Comparison of ENCODE assay signal across 1 cellular context in the genomic region with DNA sequence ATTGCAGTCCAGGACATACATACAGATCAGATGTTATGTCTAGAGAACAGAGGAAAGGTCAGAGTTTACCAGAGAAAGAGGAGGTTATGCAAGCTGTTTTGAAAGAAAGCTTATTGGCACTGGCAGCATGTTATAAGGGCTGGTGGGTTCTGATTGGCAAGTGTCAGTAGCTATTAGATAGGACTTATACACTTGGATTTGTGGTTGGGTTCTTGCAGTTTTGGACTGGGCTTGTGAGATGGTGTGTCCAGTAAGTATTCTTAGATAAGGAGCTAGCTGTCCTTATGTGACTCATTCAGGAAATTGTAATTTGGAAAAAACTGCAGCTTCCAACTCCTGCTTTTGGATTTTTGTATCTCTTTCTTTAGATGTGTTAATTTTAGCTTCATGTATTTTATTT.
A peak's percentile ranks its signal among the peaks of the same experiment; 100 is the strongest.
TF ChIP-seq lines count a peak whose summit lies in the region.

No MANE protein-coding gene starts in this region.

TF ChIP-seq in K562, 482 proteins besides CTCF, POLR2A, EP300 and RAD21 (continued from another document and continues in another):
- TF ChIP-seq, protein P1, sequence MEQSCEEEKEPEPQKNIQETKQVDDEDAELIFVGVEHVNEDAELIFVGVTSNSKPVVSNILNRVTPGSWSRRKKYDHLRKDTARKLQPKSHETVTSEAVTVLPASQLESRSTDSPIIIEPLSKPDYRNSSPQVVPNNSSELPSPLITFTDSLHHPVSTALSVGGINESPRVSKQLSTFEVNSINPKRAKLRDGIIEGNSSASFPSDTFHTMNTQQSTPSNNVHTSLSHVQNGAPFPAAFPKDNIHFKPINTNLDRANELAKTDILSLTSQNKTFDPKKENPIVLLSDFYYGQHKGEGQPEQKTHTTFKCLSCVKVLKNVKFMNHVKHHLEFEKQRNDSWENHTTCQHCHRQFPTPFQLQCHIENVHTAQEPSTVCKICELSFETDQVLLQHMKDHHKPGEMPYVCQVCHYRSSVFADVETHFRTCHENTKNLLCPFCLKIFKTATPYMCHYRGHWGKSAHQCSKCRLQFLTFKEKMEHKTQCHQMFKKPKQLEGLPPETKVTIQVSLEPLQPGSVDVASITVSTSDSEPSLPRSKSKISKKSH (CRISPR knock-in tag; IDR thresholded peaks at IDR 0.05): no peak
- no peak for TF ChIP-seq RBM22 (IDR thresholded peaks at IDR 0.05; ENCODE audit: low read depth, low read length, poor library complexity, severe bottlenecking)
- TF ChIP-seq SRSF3 (IDR thresholded peaks at IDR 0.05; ENCODE audit: insufficient read depth, low read length): no peak
- TF ChIP-seq KDM1A (IDR thresholded peaks at IDR 0.05): peak; percentile 84
- no peak for TF ChIP-seq NFATC3 (IDR thresholded peaks at IDR 0.05)
- TF ChIP-seq MYC (IDR thresholded peaks at IDR 0.05; ENCODE audit: low read depth, low read length): no peak
- no peak for TF ChIP-seq MYC (CRISPR knock-in tag; IDR thresholded peaks at IDR 0.05; ENCODE audit: borderline replicate concordance, low read depth)
- TF ChIP-seq ATF1 (CRISPR knock-in tag; IDR thresholded peaks at IDR 0.05): no peak
- no peak for TF ChIP-seq ATF1 (tag; IDR thresholded peaks at IDR 0.05)
- TF ChIP-seq BMI1 (IDR thresholded peaks at IDR 0.05; ENCODE audit: low read length): no peak
- no peak for TF ChIP-seq SAFB2 (IDR thresholded peaks at IDR 0.05; ENCODE audit: borderline replicate concordance, low read depth, low read length, severe bottlenecking)
- TF ChIP-seq, protein P2, sequence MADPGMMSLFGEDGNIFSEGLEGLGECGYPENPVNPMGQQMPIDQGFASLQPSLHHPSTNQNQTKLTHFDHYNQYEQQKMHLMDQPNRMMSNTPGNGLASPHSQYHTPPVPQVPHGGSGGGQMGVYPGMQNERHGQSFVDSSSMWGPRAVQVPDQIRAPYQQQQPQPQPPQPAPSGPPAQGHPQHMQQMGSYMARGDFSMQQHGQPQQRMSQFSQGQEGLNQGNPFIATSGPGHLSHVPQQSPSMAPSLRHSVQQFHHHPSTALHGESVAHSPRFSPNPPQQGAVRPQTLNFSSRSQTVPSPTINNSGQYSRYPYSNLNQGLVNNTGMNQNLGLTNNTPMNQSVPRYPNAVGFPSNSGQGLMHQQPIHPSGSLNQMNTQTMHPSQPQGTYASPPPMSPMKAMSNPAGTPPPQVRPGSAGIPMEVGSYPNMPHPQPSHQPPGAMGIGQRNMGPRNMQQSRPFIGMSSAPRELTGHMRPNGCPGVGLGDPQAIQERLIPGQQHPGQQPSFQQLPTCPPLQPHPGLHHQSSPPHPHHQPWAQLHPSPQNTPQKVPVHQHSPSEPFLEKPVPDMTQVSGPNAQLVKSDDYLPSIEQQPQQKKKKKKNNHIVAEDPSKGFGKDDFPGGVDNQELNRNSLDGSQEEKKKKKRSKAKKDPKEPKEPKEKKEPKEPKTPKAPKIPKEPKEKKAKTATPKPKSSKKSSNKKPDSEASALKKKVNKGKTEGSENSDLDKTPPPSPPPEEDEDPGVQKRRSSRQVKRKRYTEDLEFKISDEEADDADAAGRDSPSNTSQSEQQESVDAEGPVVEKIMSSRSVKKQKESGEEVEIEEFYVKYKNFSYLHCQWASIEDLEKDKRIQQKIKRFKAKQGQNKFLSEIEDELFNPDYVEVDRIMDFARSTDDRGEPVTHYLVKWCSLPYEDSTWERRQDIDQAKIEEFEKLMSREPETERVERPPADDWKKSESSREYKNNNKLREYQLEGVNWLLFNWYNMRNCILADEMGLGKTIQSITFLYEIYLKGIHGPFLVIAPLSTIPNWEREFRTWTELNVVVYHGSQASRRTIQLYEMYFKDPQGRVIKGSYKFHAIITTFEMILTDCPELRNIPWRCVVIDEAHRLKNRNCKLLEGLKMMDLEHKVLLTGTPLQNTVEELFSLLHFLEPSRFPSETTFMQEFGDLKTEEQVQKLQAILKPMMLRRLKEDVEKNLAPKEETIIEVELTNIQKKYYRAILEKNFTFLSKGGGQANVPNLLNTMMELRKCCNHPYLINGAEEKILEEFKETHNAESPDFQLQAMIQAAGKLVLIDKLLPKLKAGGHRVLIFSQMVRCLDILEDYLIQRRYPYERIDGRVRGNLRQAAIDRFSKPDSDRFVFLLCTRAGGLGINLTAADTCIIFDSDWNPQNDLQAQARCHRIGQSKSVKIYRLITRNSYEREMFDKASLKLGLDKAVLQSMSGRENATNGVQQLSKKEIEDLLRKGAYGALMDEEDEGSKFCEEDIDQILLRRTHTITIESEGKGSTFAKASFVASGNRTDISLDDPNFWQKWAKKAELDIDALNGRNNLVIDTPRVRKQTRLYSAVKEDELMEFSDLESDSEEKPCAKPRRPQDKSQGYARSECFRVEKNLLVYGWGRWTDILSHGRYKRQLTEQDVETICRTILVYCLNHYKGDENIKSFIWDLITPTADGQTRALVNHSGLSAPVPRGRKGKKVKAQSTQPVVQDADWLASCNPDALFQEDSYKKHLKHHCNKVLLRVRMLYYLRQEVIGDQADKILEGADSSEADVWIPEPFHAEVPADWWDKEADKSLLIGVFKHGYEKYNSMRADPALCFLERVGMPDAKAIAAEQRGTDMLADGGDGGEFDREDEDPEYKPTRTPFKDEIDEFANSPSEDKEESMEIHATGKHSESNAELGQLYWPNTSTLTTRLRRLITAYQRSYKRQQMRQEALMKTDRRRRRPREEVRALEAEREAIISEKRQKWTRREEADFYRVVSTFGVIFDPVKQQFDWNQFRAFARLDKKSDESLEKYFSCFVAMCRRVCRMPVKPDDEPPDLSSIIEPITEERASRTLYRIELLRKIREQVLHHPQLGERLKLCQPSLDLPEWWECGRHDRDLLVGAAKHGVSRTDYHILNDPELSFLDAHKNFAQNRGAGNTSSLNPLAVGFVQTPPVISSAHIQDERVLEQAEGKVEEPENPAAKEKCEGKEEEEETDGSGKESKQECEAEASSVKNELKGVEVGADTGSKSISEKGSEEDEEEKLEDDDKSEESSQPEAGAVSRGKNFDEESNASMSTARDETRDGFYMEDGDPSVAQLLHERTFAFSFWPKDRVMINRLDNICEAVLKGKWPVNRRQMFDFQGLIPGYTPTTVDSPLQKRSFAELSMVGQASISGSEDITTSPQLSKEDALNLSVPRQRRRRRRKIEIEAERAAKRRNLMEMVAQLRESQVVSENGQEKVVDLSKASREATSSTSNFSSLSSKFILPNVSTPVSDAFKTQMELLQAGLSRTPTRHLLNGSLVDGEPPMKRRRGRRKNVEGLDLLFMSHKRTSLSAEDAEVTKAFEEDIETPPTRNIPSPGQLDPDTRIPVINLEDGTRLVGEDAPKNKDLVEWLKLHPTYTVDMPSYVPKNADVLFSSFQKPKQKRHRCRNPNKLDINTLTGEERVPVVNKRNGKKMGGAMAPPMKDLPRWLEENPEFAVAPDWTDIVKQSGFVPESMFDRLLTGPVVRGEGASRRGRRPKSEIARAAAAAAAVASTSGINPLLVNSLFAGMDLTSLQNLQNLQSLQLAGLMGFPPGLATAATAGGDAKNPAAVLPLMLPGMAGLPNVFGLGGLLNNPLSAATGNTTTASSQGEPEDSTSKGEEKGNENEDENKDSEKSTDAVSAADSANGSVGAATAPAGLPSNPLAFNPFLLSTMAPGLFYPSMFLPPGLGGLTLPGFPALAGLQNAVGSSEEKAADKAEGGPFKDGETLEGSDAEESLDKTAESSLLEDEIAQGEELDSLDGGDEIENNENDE (IDR thresholded peaks at IDR 0.05; ENCODE audit: low read depth, low read length): no peak
- TF ChIP-seq NUFIP1 (IDR thresholded peaks at IDR 0.05; ENCODE audit: partially characterized antibody): no peak
- TF ChIP-seq NR3C1 (CRISPR knock-in tag; IDR thresholded peaks at IDR 0.05): no peak
- no peak for TF ChIP-seq ZFP36 (IDR thresholded peaks at IDR 0.05; ENCODE audit: low read depth, low read length, partially characterized antibody)
- TF ChIP-seq TFAM (CRISPR knock-in tag; conservative IDR thresholded peaks at IDR 0.05): no peak
- TF ChIP-seq, protein P3, sequence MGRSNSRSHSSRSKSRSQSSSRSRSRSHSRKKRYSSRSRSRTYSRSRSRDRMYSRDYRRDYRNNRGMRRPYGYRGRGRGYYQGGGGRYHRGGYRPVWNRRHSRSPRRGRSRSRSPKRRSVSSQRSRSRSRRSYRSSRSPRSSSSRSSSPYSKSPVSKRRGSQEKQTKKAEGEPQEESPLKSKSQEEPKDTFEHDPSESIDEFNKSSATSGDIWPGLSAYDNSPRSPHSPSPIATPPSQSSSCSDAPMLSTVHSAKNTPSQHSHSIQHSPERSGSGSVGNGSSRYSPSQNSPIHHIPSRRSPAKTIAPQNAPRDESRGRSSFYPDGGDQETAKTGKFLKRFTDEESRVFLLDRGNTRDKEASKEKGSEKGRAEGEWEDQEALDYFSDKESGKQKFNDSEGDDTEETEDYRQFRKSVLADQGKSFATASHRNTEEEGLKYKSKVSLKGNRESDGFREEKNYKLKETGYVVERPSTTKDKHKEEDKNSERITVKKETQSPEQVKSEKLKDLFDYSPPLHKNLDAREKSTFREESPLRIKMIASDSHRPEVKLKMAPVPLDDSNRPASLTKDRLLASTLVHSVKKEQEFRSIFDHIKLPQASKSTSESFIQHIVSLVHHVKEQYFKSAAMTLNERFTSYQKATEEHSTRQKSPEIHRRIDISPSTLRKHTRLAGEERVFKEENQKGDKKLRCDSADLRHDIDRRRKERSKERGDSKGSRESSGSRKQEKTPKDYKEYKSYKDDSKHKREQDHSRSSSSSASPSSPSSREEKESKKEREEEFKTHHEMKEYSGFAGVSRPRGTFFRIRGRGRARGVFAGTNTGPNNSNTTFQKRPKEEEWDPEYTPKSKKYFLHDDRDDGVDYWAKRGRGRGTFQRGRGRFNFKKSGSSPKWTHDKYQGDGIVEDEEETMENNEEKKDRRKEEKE (IDR thresholded peaks at IDR 0.05; ENCODE audit: borderline replicate concordance in 1 of 2, control insufficient read depth in 1 of 2, low read depth in 2 of 2, low read length in 1 of 2): no peak
- no peak for TF ChIP-seq ZNF146 (CRISPR knock-in tag; IDR thresholded peaks at IDR 0.05; ENCODE audit: unreplicated experiment)
- TF ChIP-seq, protein P4, sequence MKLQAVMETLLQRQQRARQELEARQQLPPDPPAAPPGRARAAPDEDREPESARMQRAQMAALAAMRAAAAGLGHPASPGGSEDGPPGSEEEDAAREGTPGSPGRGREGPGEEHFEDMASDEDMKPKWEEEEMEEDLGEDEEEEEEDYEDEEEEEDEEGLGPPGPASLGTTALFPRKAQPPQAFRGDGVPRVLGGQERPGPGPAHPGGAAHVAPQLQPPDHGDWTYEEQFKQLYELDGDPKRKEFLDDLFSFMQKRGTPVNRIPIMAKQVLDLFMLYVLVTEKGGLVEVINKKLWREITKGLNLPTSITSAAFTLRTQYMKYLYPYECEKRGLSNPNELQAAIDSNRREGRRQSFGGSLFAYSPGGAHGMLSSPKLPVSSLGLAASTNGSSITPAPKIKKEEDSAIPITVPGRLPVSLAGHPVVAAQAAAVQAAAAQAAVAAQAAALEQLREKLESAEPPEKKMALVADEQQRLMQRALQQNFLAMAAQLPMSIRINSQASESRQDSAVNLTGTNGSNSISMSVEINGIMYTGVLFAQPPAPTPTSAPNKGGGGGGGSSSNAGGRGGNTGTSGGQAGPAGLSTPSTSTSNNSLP (IDR thresholded peaks at IDR 0.05; ENCODE audit: borderline replicate concordance, low read depth, low read length): 0 out of 2 replicates have a peak, but pooled peaks have one; percentile 14
- TF ChIP-seq, protein P5, sequence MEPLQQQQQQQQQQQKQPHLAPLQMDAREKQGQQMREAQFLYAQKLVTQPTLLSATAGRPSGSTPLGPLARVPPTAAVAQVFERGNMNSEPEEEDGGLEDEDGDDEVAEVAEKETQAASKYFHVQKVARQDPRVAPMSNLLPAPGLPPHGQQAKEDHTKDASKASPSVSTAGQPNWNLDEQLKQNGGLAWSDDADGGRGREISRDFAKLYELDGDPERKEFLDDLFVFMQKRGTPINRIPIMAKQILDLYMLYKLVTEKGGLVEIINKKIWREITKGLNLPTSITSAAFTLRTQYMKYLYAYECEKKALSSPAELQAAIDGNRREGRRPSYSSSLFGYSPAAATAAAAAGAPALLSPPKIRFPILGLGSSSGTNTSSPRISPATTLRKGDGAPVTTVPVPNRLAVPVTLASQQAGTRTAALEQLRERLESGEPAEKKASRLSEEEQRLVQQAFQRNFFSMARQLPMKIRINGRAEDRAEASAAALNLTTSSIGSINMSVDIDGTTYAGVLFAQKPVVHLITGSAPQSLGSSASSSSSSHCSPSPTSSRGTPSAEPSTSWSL (CRISPR knock-in tag; IDR thresholded peaks at IDR 0.05; ENCODE audit: borderline replicate concordance): no peak
- no peak for TF ChIP-seq CBX8 (IDR thresholded peaks at IDR 0.05; ENCODE audit: borderline replicate concordance, extremely low read depth, low read depth, low read length, poor library complexity, severe bottlenecking)
- no peak for TF ChIP-seq NCOA6 (IDR thresholded peaks at IDR 0.05)
- no peak for TF ChIP-seq CBX1 (IDR thresholded peaks at IDR 0.05; ENCODE audit: low read depth)
- TF ChIP-seq TGIF2 (CRISPR knock-in tag; IDR thresholded peaks at IDR 0.05): no peak
- no peak for TF ChIP-seq MAFG (tag; conservative IDR thresholded peaks at IDR 0.05)
- TF ChIP-seq, protein P6, sequence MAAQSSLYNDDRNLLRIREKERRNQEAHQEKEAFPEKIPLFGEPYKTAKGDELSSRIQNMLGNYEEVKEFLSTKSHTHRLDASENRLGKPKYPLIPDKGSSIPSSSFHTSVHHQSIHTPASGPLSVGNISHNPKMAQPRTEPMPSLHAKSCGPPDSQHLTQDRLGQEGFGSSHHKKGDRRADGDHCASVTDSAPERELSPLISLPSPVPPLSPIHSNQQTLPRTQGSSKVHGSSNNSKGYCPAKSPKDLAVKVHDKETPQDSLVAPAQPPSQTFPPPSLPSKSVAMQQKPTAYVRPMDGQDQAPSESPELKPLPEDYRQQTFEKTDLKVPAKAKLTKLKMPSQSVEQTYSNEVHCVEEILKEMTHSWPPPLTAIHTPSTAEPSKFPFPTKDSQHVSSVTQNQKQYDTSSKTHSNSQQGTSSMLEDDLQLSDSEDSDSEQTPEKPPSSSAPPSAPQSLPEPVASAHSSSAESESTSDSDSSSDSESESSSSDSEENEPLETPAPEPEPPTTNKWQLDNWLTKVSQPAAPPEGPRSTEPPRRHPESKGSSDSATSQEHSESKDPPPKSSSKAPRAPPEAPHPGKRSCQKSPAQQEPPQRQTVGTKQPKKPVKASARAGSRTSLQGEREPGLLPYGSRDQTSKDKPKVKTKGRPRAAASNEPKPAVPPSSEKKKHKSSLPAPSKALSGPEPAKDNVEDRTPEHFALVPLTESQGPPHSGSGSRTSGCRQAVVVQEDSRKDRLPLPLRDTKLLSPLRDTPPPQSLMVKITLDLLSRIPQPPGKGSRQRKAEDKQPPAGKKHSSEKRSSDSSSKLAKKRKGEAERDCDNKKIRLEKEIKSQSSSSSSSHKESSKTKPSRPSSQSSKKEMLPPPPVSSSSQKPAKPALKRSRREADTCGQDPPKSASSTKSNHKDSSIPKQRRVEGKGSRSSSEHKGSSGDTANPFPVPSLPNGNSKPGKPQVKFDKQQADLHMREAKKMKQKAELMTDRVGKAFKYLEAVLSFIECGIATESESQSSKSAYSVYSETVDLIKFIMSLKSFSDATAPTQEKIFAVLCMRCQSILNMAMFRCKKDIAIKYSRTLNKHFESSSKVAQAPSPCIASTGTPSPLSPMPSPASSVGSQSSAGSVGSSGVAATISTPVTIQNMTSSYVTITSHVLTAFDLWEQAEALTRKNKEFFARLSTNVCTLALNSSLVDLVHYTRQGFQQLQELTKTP (IDR thresholded peaks at IDR 0.05; ENCODE audit: low read depth in 1 of 2, partially characterized antibody in 2 of 2): no peak
- peak; percentile 62 for TF ChIP-seq CBFA2T2 (conservative IDR thresholded peaks at IDR 0.05)
- TF ChIP-seq MCM7 (IDR thresholded peaks at IDR 0.05): no peak
- TF ChIP-seq RBM15 (IDR thresholded peaks at IDR 0.05; ENCODE audit: insufficient read depth, low read length): no peak
- no peak for TF ChIP-seq CREBBP (IDR thresholded peaks at IDR 0.05; ENCODE audit: low read depth, low read length)
- TF ChIP-seq, protein P7, sequence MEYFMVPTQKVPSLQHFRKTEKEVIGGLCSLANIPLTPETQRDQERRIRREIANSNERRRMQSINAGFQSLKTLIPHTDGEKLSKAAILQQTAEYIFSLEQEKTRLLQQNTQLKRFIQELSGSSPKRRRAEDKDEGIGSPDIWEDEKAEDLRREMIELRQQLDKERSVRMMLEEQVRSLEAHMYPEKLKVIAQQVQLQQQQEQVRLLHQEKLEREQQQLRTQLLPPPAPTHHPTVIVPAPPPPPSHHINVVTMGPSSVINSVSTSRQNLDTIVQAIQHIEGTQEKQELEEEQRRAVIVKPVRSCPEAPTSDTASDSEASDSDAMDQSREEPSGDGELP (CRISPR knock-in tag; IDR thresholded peaks at IDR 0.05; ENCODE audit: borderline replicate concordance): no peak
